1 cellular context compared by ENCODE assay signal in genomic region chr20:32697608-32698007, GRCh38.
TF ChIP-seq lines count a peak whose summit lies in the region.

No MANE protein-coding gene starts in this region.

TF ChIP-seq in SK-N-SH treated with all-trans-retinoic acid at 6 μM for 48 hours, 23 proteins besides CTCF, POLR2A, EP300 and RAD21 (continued from another document):
- TF ChIP-seq POU6F1 (CRISPR knock-in tag; IDR thresholded peaks at IDR 0.05; ENCODE audit: borderline replicate concordance, low read depth), result no peak
- no peak for TF ChIP-seq ZNF8 (CRISPR knock-in tag; IDR thresholded peaks at IDR 0.05)
- no peak for TF ChIP-seq TSHZ2 (CRISPR knock-in tag; IDR thresholded peaks at IDR 0.05)
- TF ChIP-seq ZFP30 (CRISPR knock-in tag; IDR thresholded peaks at IDR 0.05), result no peak
- TF ChIP-seq ESRRG (CRISPR knock-in tag; IDR thresholded peaks at IDR 0.05), result no peak
- TF ChIP-seq PPARA (CRISPR knock-in tag; IDR thresholded peaks at IDR 0.05; ENCODE audit: borderline replicate concordance), result no peak
- TF ChIP-seq ZNF565 (CRISPR knock-in tag; conservative IDR thresholded peaks at IDR 0.05; ENCODE audit: low read depth), result no peak
- TF ChIP-seq ISL1 (CRISPR knock-in tag; IDR thresholded peaks at IDR 0.05), result no peak
- TF ChIP-seq SNAI2 (CRISPR knock-in tag; IDR thresholded peaks at IDR 0.05), result no peak
- TF ChIP-seq PATZ1 (CRISPR knock-in tag; IDR thresholded peaks at IDR 0.05; ENCODE audit: borderline replicate concordance), result no peak
- TF ChIP-seq ARNTL (CRISPR knock-in tag; IDR thresholded peaks at IDR 0.05; ENCODE audit: borderline replicate concordance, low read depth), result no peak
- no peak for TF ChIP-seq OSR1 (CRISPR knock-in tag; IDR thresholded peaks at IDR 0.05)
- no peak for TF ChIP-seq CSRNP3 (CRISPR knock-in tag; IDR thresholded peaks at IDR 0.05)
- TF ChIP-seq BACH2 (CRISPR knock-in tag; IDR thresholded peaks at IDR 0.05; ENCODE audit: borderline replicate concordance), result no peak
- TF ChIP-seq TOX (CRISPR knock-in tag; IDR thresholded peaks at IDR 0.05; ENCODE audit: borderline replicate concordance), result no peak
- no peak for TF ChIP-seq CREB5 (CRISPR knock-in tag; IDR thresholded peaks at IDR 0.05; ENCODE audit: low read depth)
